19 cellular contexts compared by ENCODE assay signal in genomic region chr10:68296833-68297232, GRCh38. TPM values are rescaled to one million over a fixed set of nuclear protein-coding genes. Genes with fewer than 3 reads are reported as not detected.
DNase-seq lines count a peak whose midpoint lies in the region; ATAC-seq and TF ChIP-seq lines count a peak whose summit lies in the region.
"Had no signal": no experiment of that assay in that cellular context is flagged by ENCODE, and none has a peak within 500 bp of the region (broad histone marks: within the 10 kb centered on the region; RNA-seq: fewer than 3 reads in every experiment).

No MANE protein-coding gene starts in this region.

- POLR2A ChIA-PET in SK-N-SH (lab: Yijun Ruan, JAX) = no interaction called here
- POLR2A ChIA-PET in T-cell (lab: Charles Lee) = no interaction called here

- no peak overlapping the region for H3K4me2 ChIP-seq in SK-N-SH

- no peaks in the 10 kb centered on the region for H3K9me3 ChIP-seq in SK-N-SH
- H3K9me3 ChIP-seq: gastrocnemius medialis had no signal

- no peaks in the 10 kb centered on the region for H3K27me3 ChIP-seq in SK-N-SH (ENCODE audit: insufficient read depth)
- H3K27me3 ChIP-seq: gastrocnemius medialis had no signal

- H3K27me3 Mint-ChIP-seq in effector memory CD8-positive, alpha-beta T cell = no peaks in the 10 kb centered on the region
- no peaks in the 10 kb centered on the region for H3K27me3 Mint-ChIP-seq in T-cell

- H3K36me3 ChIP-seq in SK-N-SH (replicated peaks in 1 of 2; ENCODE audit: control insufficient read depth in 1 of 2, insufficient read depth in 2 of 2, low read length in 1 of 2) = no peaks in the 10 kb centered on the region
- H3K36me3 ChIP-seq: gastrocnemius medialis had no signal

- H3K9ac ChIP-seq in SK-N-SH = no peak overlapping the region

- no peaks in the 10 kb centered on the region for H4K20me1 ChIP-seq in SK-N-SH (ENCODE audit: insufficient read depth)

- no peaks in the 10 kb centered on the region for H3F3A ChIP-seq in SK-N-SH (replicated peaks; ENCODE audit: insufficient read depth)

- H3K27ac Mint-ChIP-seq in effector memory CD8-positive, alpha-beta T cell = no peak overlapping the region
- H3K27ac Mint-ChIP-seq in T-cell = no peak overlapping the region

- no peak for TF ChIP-seq EP300 in SK-N-SH (IDR thresholded peaks at IDR 0.05; ENCODE audit: borderline replicate concordance in 1 of 2, low read depth in 1 of 2, low read length in 1 of 2)

- H3K4me3 ChIP-seq in SK-N-SH (ENCODE audit: low read depth in 2 of 2, low read length in 1 of 2) = no peak overlapping the region
- H3K4me3 ChIP-seq in fibroblast of villous mesenchyme (ENCODE audit: low read depth, low read length) = peak overlapping the region; percentile 0
- H3K4me3 ChIP-seq: gastrocnemius medialis had no signal

- ATAC-seq in effector memory CD8-positive, alpha-beta T cell (replicated peaks) = no peak
- ATAC-seq in GM21526 (IDR thresholded peaks at IDR 0.05; ENCODE audit: low FRiP score, unreplicated experiment) (no peak), T-cell (replicated peaks in 1 of 4) (no peak)
- ATAC-seq: gastrocnemius medialis had no signal

- no peak overlapping the region for H3K4me3 Mint-ChIP-seq in effector memory CD8-positive, alpha-beta T cell
- H3K4me3 Mint-ChIP-seq in T-cell = no peak overlapping the region

- peak overlapping the region in 1 of 2 experiments; percentile 35; a peak in 2 of 4 replicates for H3K27ac ChIP-seq in SK-N-SH (ENCODE audit: low read depth in 2 of 2, low read length in 1 of 2)
- H3K27ac ChIP-seq: gastrocnemius medialis had no signal

- no peaks in the 10 kb centered on the region for H3K9me2 ChIP-seq in SK-N-SH

- no peak overlapping the region for H2AFZ ChIP-seq in SK-N-SH (ENCODE audit: low read depth)

- peaks cover 3% of the 10 kb centered on the region for H3K36me3 Mint-ChIP-seq in effector memory CD8-positive, alpha-beta T cell (ENCODE audit: insufficient read depth)
- H3K36me3 Mint-ChIP-seq in T-cell = no peaks in the 10 kb centered on the region

- CTCF ChIA-PET in SK-N-SH (lab: Yijun Ruan, JAX) = no interaction called here
- CTCF ChIA-PET in T-cell (lab: Charles Lee) = no interaction called here

- no peaks in the 10 kb centered on the region for H3K79me2 ChIP-seq in SK-N-SH (ENCODE audit: insufficient read depth)

- WGBS in SK-N-SH (ENCODE audit: low lambda C conversion rate) = 51% methylated on average over 6 of the region's 6 CpGs

- no peaks in the 10 kb centered on the region for H3K9me3 Mint-ChIP-seq in effector memory CD8-positive, alpha-beta T cell
- no peaks in the 10 kb centered on the region for H3K9me3 Mint-ChIP-seq in T-cell

- DNase-seq in GM03348 (ENCODE audit: low spot score) (peak; percentile 53), SK-N-SH (no peak), fibroblast of villous mesenchyme (ENCODE audit: low read depth) (peak; percentile 56), NCI-H2196 treated with DMSO at 0.1 percent for 48 hours (lab: John Stamatoyannopoulos, UW; ENCODE audit: unreplicated experiment) (no peak), T-cell (no peak)
- no peak for DNase-seq in effector memory CD8-positive, alpha-beta T cell
- DNase-seq: activated CD4-positive, CD25-positive, alpha-beta regulatory T cell treated with anti-CD3 and anti-CD28 coated beads, Interleukin-2, amount 50 U/mL, for 72 hours; activated naive CD4-positive, alpha-beta T cell; activated T-cell treated with anti-CD3 and anti-CD28 coated beads, Interleukin-2, amount 50 U/mL, for 1 hour; amygdala; C1 segment of cervical spinal cord; cortex of kidney; EL; gastrocnemius medialis; NCI-H1417 treated with DMSO at 0.1 percent for 48 hours; NCI-H524; stimulated activated CD4-positive, alpha-beta T cell treated with anti-CD3 and anti-CD28 coated beads, Interleukin-2, amount 100 ng/mL, for 48 hours; stimulated activated naive CD4-positive, alpha-beta T cell treated with Interleukin-2 at 50 U/mL for 16 hours had no signal

- TF ChIP-seq RAD21 in SK-N-SH (IDR thresholded peaks at IDR 0.05; ENCODE audit: low read length) = no peak

- peaks cover 7 to 14% of the 10 kb centered on the region in 2 experiments; a peak in 2 of 4 replicates for H3K4me1 ChIP-seq in SK-N-SH (ENCODE audit: control insufficient read depth in 1 of 2, insufficient read depth in 2 of 2, low read depth in 1 of 2, low read length in 1 of 2)

- TF ChIP-seq CTCF in SK-N-SH (IDR thresholded peaks at IDR 0.05) (no peak), fibroblast of villous mesenchyme (IDR thresholded peaks at IDR 0.05; ENCODE audit: insufficient read depth, low read depth, low read length) (no peak)

- no peaks in the 10 kb centered on the region for H3K4me1 Mint-ChIP-seq in effector memory CD8-positive, alpha-beta T cell (ENCODE audit: low read depth in 2 of 2)
- peaks cover 0 to 1% (median 0%) of the 10 kb centered on the region in 3 donors for H3K4me1 Mint-ChIP-seq in T-cell

TF ChIP-seq in SK-N-SH, 30 proteins besides CTCF, POLR2A, EP300 and RAD21:
- TF ChIP-seq TCF12 (IDR thresholded peaks at IDR 0.05) = peak; percentile 68
- no peak for TF ChIP-seq NRF1 (IDR thresholded peaks at IDR 0.05; ENCODE audit: low read depth, low read length)
TF ChIP-seq in SK-N-SH: peak in this region for 1.

RNA-seq across cellular contexts. Expression of gene HNRNPH3, which starts 35.0 kb away (rescaled TPM):
- polyA plus RNA-seq in SK-N-SH (2012; rRNA removed) = 58.4 and 73.0 TPM in 2 replicates
- 98.3 and 151 TPM in 2 replicates for polyA plus RNA-seq in SK-N-SH (2012; cell fraction: cytosol; rRNA removed)
- polyA plus RNA-seq in SK-N-SH (2012; cell fraction: nucleus; rRNA removed) = 23.9 and 53.9 TPM in 2 replicates
- 18.0 and 22.9 TPM in 2 replicates for total RNA-seq in fibroblast of villous mesenchyme
- 100 to 1,000 TPM; 128 to 186 (median 137) TPM for total RNA-seq in T-cell

RNA-seq across cellular contexts. Expression of gene PBLD, which starts 35.9 kb away (rescaled TPM):
- polyA plus RNA-seq in SK-N-SH (2012; rRNA removed) = 0.94 and 1.4 TPM in 2 replicates
- 1.6 and 2.3 TPM in 2 replicates for polyA plus RNA-seq in SK-N-SH (2012; cell fraction: cytosol; rRNA removed)
- 3.3 and 5.2 TPM in 2 replicates for polyA plus RNA-seq in SK-N-SH (2012; cell fraction: nucleus; rRNA removed)
- total RNA-seq in fibroblast of villous mesenchyme = 7.1 and 9.1 TPM in 2 replicates
- 1 to 10 TPM; 1.3 to 3.4 (median 1.9) TPM for total RNA-seq in T-cell

Comparison
In these comparisons a context has a peak if more than half of its experiments do, and no peak if none do; other contexts are left out.
1. DNase-seq: peak in GM03348 (single experiment) and fibroblast of villous mesenchyme (single experiment); none in SK-N-SH (single experiment), NCI-H2196 treated with DMSO at 0.1 percent for 48 hours (single experiment), effector memory CD8-positive, alpha-beta T cell (0 of 3) and T-cell (0 of 34).